In the genomic region with DNA sequence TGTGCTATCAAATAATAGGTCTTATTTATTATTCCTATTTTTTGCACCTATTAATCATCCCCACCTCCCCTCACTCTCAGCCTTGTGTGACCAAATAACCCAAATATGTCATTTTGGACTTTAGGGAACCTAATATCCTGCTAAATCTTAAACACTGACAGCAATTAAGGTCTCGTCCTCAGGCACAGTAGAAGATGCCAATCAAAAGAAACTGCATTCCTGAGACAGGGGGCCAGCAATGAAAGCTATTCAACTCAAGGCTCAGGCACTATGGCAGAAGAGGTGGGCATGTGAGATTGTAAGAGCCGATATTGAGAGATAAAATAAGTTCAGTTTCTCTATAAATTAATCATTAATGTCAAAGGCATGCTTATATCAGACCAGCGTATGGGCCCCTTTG, we compare ENCODE assay signal across 25 cellular contexts.
"Had no signal": no experiment of that assay in that cellular context is flagged by ENCODE, and none has a peak within 500 bp of the region (broad histone marks: within the 10 kb centered on the region; RNA-seq: fewer than 3 reads in every experiment).

No MANE protein-coding gene starts in this region.

- H3K27ac ChIP-seq: brain microvascular endothelial cell, coronary artery, dorsolateral prefrontal cortex, WERI-Rb-1 had no signal

- H3K36me3 ChIP-seq: brain microvascular endothelial cell, WERI-Rb-1 had no signal

- DNase-seq: activated B cell treated with CpG ODN at 0.5 μM for 24 hours; activated CD4-positive, alpha-beta T cell treated with anti-CD3 and anti-CD28 coated beads for 48 hours; activated CD4-positive, alpha-beta T cell treated with anti-CD3 and anti-CD28 coated beads, Interleukin-2, amount 50 U/mL, for 1 hour; activated CD4-positive, alpha-beta T cell treated with anti-CD3 and anti-CD28 coated beads, Interleukin-2, amount 50 U/mL, for 48 hours; activated CD8-positive, alpha-beta memory T cell treated with anti-CD3 and anti-CD28 coated beads for 24 hours; activated CD8-positive, alpha-beta T cell treated with anti-CD3 and anti-CD28 coated beads for 36 hours; activated effector memory CD4-positive, alpha-beta T cell treated with Interleukin-2 at 50 U/mL for 16 hours; activated gamma-delta T cell treated with Interleukin-2 at 50 U/mL for 16 hours; activated naive CD4-positive, alpha-beta T cell treated with anti-CD3 and anti-CD28 coated beads, Interleukin-2, amount 50 U/mL, for 16 hours; activated naive CD4-positive, alpha-beta T cell treated with Interleukin-2 at 50 U/mL for 16 hours; activated T-cell treated with anti-CD3 and anti-CD28 coated beads, Interleukin-2, amount 50 U/mL, for 4 hours; amniotic stem cell; anterior cingulate cortex; brain microvascular endothelial cell; dorsolateral prefrontal cortex; effector memory CD4-positive, alpha-beta T cell; endodermal cell; foreskin fibroblast; head of caudate nucleus; T1000; WERI-Rb-1 had no signal

- ATAC-seq: activated CD4-positive, CD25-positive, alpha-beta regulatory T cell treated with anti-CD3 and anti-CD28 coated beads, Interleukin-2, amount 50 U/mL, for 24 hours; activated CD8-positive, alpha-beta T cell treated with anti-CD3 and anti-CD28 coated beads for 36 hours; activated T-cell treated with anti-CD3 and anti-CD28 coated beads, Interleukin-2, amount 50 U/mL, for 4 hours; activated T-helper 17 cell treated with anti-CD3 and anti-CD28 coated beads, Interleukin-2, amount 50 U/mL, for 72 hours; esophagus mucosa had no signal

- H3K4me3 ChIP-seq: coronary artery, dorsolateral prefrontal cortex had no signal

- H3K27me3 ChIP-seq: brain microvascular endothelial cell, dorsolateral prefrontal cortex had no signal
